In genomic region chr1:199747984-199748383, GRCh38 we compare ENCODE assay signal across 19 cellular contexts.
A peak's percentile ranks its signal among the peaks of the same experiment; 100 is the strongest.
DNase-seq lines count a peak whose midpoint lies in the region; ATAC-seq, FAIRE-seq and TF ChIP-seq lines count a peak whose summit lies in the region.
"Had no signal": no experiment of that assay in that cellular context is flagged by ENCODE, and none has a peak within 500 bp of the region (broad histone marks: within the 10 kb centered on the region; RNA-seq: fewer than 3 reads in every experiment).

No MANE protein-coding gene starts in this region.

- H3K4me3 Mint-ChIP-seq in activated CD4-positive, alpha-beta memory T cell treated with anti-CD3 and anti-CD28 coated beads for 36 hours = no peak overlapping the region
- H3K4me3 Mint-ChIP-seq: naive thymus-derived CD8-positive, alpha-beta T cell; T-helper 1 cell treated with Interleukin-12 subunit alpha and Interleukin-12 subunit beta and Interleukin-4 antibody, amounts not matched to agents 30 μg/mL and 1 μg/mL, for 36 hours had no signal

- H3K27ac Mint-ChIP-seq in activated CD4-positive, alpha-beta memory T cell treated with anti-CD3 and anti-CD28 coated beads for 36 hours = no peak overlapping the region
- H3K27ac Mint-ChIP-seq: naive thymus-derived CD8-positive, alpha-beta T cell; T-helper 1 cell treated with Interleukin-12 subunit alpha and Interleukin-12 subunit beta and Interleukin-4 antibody, amounts not matched to agents 30 μg/mL and 1 μg/mL, for 36 hours had no signal

- H3K9me3 Mint-ChIP-seq in activated CD4-positive, alpha-beta memory T cell treated with anti-CD3 and anti-CD28 coated beads for 36 hours = no peaks in the 10 kb centered on the region
- H3K9me3 Mint-ChIP-seq: naive thymus-derived CD8-positive, alpha-beta T cell; T-helper 1 cell treated with Interleukin-12 subunit alpha and Interleukin-12 subunit beta and Interleukin-4 antibody, amounts not matched to agents 30 μg/mL and 1 μg/mL, for 36 hours had no signal

- H3K36me3 ChIP-seq in HUES64 (ENCODE audit: insufficient read depth, low read length) = no peaks in the 10 kb centered on the region
- H3K36me3 ChIP-seq in bronchial epithelial cell (ENCODE audit: control insufficient read depth, insufficient read depth, low read length) = no peaks in the 10 kb centered on the region
- H3K36me3 ChIP-seq: colonic mucosa had no signal

- H3K9me3 ChIP-seq in HUES64 (ENCODE audit: insufficient read depth, low read depth, low read length) = peaks cover 2% of the 10 kb centered on the region; the same call in 1 of the 2 replicates
- H3K9me3 ChIP-seq: colonic mucosa had no signal

- TF ChIP-seq CTCF in bronchial epithelial cell (IDR thresholded peaks at IDR 0.05; ENCODE audit: insufficient read depth, low read length, severe bottlenecking) (no peak), foreskin keratinocyte (conservative IDR thresholded peaks at IDR 0.05) (no peak)

- peaks cover 7% of the 10 kb centered on the region for H3K27me3 Mint-ChIP-seq in activated CD4-positive, alpha-beta memory T cell treated with anti-CD3 and anti-CD28 coated beads for 36 hours

- ATAC-seq in foreskin keratinocyte (no peak), GM18519 (IDR thresholded peaks at IDR 0.05; ENCODE audit: low FRiP score, unreplicated experiment) (no peak)
- ATAC-seq: left ventricle myocardium superior; naive thymus-derived CD8-positive, alpha-beta T cell; Right ventricle myocardium inferior had no signal

- 23% methylated on average over 17 of the region's 17 CpGs for WGBS in HUES64

- H3K9ac ChIP-seq in HUES64 (ENCODE audit: low read depth, low read length) = no peak overlapping the region

- no peak for DNase-seq in bronchial epithelial cell (ENCODE audit: low read depth)
- DNase-seq in iris pigment epithelial cell (ENCODE audit: low read depth) = peak; percentile 25
- peak; percentile 70 for DNase-seq in retina
- DNase-seq in foreskin keratinocyte = no peak
- DNase-seq in activated effector memory CD4-positive, alpha-beta T cell treated with anti-CD3 and anti-CD28 coated beads, Interleukin-2, amount 50 U/mL, for 16 hours = no peak
- no peak for DNase-seq in activated CD4-positive, alpha-beta memory T cell treated with anti-CD3 and anti-CD28 coated beads for 36 hours
- DNase-seq: activated CD4-positive, CD25-positive, alpha-beta regulatory T cell; activated gamma-delta T cell; aorta; colonic mucosa; left ventricle myocardium superior; MM.1S; naive thymus-derived CD8-positive, alpha-beta T cell; NCI-H2029 treated with DMSO at 0.1 percent for 48 hours; stimulated activated CD4-positive, alpha-beta T cell treated with anti-CD3 and anti-CD28 coated beads, Interleukin-1b, Interleukin-23, amount 100 ng/mL, for 48 hours had no signal

- peak; percentile 28 for FAIRE-seq in bronchial epithelial cell (lab: Jason Lieb, UNC)

- H3K27me3 ChIP-seq in HUES64 (ENCODE audit: insufficient read depth, low read length) (peaks cover 10% of the 10 kb centered on the region; the same call in 1 of the 2 replicates), bronchial epithelial cell (ENCODE audit: control insufficient read depth, insufficient read depth, low read length) (no peaks in the 10 kb centered on the region), foreskin keratinocyte (no peaks in the 10 kb centered on the region)
- H3K27me3 ChIP-seq: colonic mucosa had no signal

- no peaks in the 10 kb centered on the region for H3K36me3 Mint-ChIP-seq in activated CD4-positive, alpha-beta memory T cell treated with anti-CD3 and anti-CD28 coated beads for 36 hours
- H3K36me3 Mint-ChIP-seq: naive thymus-derived CD8-positive, alpha-beta T cell had no signal

- H3K4me1 ChIP-seq in HUES64 (ENCODE audit: insufficient read depth, low read length) = peaks cover 17% of the 10 kb centered on the region
- H3K4me1 ChIP-seq in foreskin keratinocyte = peaks cover 14% of the 10 kb centered on the region
- H3K4me1 ChIP-seq: colonic mucosa had no signal

- CTCF ChIA-PET in activated CD4-positive, alpha-beta memory T cell treated with anti-CD3 and anti-CD28 coated beads for 36 hours (lab: Charles Lee) = no interaction called here

- intact Hi-C loops in activated CD4-positive, alpha-beta memory T cell treated with anti-CD3 and anti-CD28 coated beads for 36 hours (cut with micrococcal nuclease) = no loop called here

- H3K4me3 ChIP-seq in HUES64 (ENCODE audit: low read length) (peak overlapping the region; percentile 30), bronchial epithelial cell (ENCODE audit: low read depth, low read length) (no peak overlapping the region)
- H3K4me3 ChIP-seq: colonic mucosa had no signal

- POLR2A ChIA-PET in activated CD4-positive, alpha-beta memory T cell treated with anti-CD3 and anti-CD28 coated beads for 36 hours (lab: Charles Lee) = no interaction called here

- H3K27ac ChIP-seq in HUES64 (ENCODE audit: low read depth, low read length) (no peak overlapping the region), foreskin keratinocyte (no peak overlapping the region)
- H3K27ac ChIP-seq: colonic mucosa had no signal

- H3K4me1 Mint-ChIP-seq in activated CD4-positive, alpha-beta memory T cell treated with anti-CD3 and anti-CD28 coated beads for 36 hours (ENCODE audit: low read depth) = no peaks in the 10 kb centered on the region
- H3K4me1 Mint-ChIP-seq: naive thymus-derived CD8-positive, alpha-beta T cell had no signal

Comparison
In these comparisons a context has a peak if more than half of its experiments do, and no peak if none do; other contexts are left out.
1. DNase-seq: peak in iris pigment epithelial cell (single experiment) and retina (single experiment); none in bronchial epithelial cell (single experiment), foreskin keratinocyte (0 of 2), activated effector memory CD4-positive, alpha-beta T cell treated with anti-CD3 and anti-CD28 coated beads, Interleukin-2, amount 50 U/mL, for 16 hours (single experiment) and activated CD4-positive, alpha-beta memory T cell treated with anti-CD3 and anti-CD28 coated beads for 36 hours (single experiment).